8 cellular contexts compared by ENCODE assay signal in the genomic region with DNA sequence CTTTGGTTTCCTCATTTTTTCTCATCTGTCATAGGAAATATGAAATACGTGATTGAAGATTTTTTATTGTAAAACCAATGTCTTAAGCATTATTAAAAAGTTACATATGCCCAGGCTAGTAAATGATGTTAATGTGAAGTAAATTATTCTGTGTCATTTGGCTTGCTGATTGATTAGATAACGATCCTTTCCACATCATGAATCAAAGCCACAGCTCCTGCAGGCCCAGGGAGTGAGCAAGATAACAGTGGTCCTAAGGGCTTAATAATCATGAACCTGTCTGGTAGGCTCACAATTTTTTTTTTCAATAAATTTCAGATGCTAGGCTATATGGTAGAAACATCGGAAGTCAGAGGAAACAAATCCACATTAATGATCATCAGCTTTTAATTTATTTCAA.
"Had no signal": no experiment of that assay in that cellular context is flagged by ENCODE, and none has a peak within 500 bp of the region (broad histone marks: within the 10 kb centered on the region; RNA-seq: fewer than 3 reads in every experiment).

No MANE protein-coding gene starts in this region.

- DNase-seq: GDM1, GF-D8 had no signal

- H3K4me3 ChIP-seq: GM12878 had no signal

- FAIRE-seq: G401.6, GM12878, GM12891, GM12892, GM18507, GM19239 had no signal

- ATAC-seq: GM12878 had no signal
